8 cellular contexts compared by ENCODE assay signal in the genomic region with DNA sequence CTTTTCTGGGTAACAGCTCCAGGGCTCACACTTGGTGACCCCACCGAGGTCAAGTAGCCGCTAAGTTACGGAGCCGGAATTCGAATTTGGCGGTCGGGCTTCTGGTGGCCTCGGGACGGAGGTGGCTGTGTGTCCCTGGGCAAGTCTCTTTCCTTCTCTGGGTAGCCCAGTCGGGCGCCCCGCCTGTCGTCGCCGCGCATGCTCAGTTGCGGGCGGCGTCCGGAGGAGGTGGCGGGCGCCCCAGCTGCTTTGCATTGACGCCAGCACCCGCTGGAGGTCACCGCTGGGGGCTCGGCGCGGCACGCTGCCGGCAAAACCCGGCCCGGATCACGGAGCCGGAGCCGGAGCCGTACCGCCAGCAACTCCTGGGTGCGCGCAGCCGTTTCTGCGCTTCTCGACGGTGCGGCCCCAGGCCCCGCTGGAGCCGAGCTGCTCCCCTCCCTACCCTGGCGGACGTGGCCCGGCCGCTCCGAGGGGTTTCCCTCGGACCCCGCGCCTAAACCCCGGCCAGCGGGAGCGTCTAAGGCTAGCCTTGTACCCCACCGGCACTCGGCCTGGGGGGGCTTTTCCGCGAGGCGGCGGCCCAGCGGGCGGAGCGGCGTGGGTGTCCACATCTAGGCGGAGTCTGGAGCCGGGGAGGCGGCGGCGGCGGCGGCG. TPM values are rescaled to one million over a fixed set of nuclear protein-coding genes. Genes with fewer than 3 reads are reported as not detected.
DNase-seq lines count a peak whose midpoint lies in the region; ATAC-seq and TF ChIP-seq lines count a peak whose summit lies in the region.

No MANE protein-coding gene starts in this region.

- peaks cover 16% of the 10 kb centered on the region for H4K20me1 ChIP-seq in OCI-LY3 (ENCODE audit: insufficient read depth, low read length)

- H3K4me2 ChIP-seq in OCI-LY3 (ENCODE audit: low read length), result peak overlapping the region; percentile 92

- WGBS in HUES64, result under 1% methylated on average over 75 of the region's 75 CpGs

- H3K27ac ChIP-seq in HUES64 (ENCODE audit: low read depth, low read length), result peak overlapping the region; percentile 76; the same call in 1 of the 2 replicates
- H3K27ac ChIP-seq in OCI-LY3 (ENCODE audit: low read length), result peak overlapping the region; percentile 85
- H3K27ac ChIP-seq in muscle layer of duodenum (ENCODE audit: low read length), result peak overlapping the region; percentile 84

- H3K36me3 ChIP-seq in HUES64 (ENCODE audit: insufficient read depth, low read length) (no peaks in the 10 kb centered on the region), OCI-LY3 (replicated peaks; ENCODE audit: low read depth, low read length) (no peaks in the 10 kb centered on the region), muscle layer of duodenum (ENCODE audit: control insufficient read depth in 1 of 2, insufficient read depth in 2 of 2, low read length in 2 of 2) (no peaks in the 10 kb centered on the region)

- peak; percentile 57 for ATAC-seq in GM21515 (IDR thresholded peaks at IDR 0.05; ENCODE audit: unreplicated experiment)
- ATAC-seq in esophagus mucosa, result peak; percentile 92

- peak overlapping the region; percentile 90 for H2AFZ ChIP-seq in OCI-LY3 (ENCODE audit: low read depth, low read length)

- peak overlapping the region; percentile 84 for H3K4me3 ChIP-seq in HUES64 (ENCODE audit: low read length)
- H3K4me3 ChIP-seq in OCI-LY3 (ENCODE audit: low read length), result peak overlapping the region; percentile 92
- H3K4me3 ChIP-seq in muscle layer of duodenum (ENCODE audit: low read depth in 1 of 2, low read length in 2 of 2), result peak overlapping the region; percentile 74 to 89

- TF ChIP-seq CTCF in OCI-LY3 (IDR thresholded peaks at IDR 0.05; ENCODE audit: low read depth, low read length), result no peak

- peaks cover 74% of the 10 kb centered on the region for H3K27me3 ChIP-seq in HUES64 (ENCODE audit: insufficient read depth, low read length)
- H3K27me3 ChIP-seq in OCI-LY3 (ENCODE audit: low read depth, low read length), result no peaks in the 10 kb centered on the region
- no peaks in the 10 kb centered on the region for H3K27me3 ChIP-seq in muscle layer of duodenum (ENCODE audit: low read depth, low read length)

- H3K9me3 ChIP-seq in HUES64 (ENCODE audit: insufficient read depth, low read depth, low read length), result no peaks in the 10 kb centered on the region
- H3K9me3 ChIP-seq in OCI-LY3 (ENCODE audit: insufficient read depth, low read length), result no peaks in the 10 kb centered on the region
- no peaks in the 10 kb centered on the region for H3K9me3 ChIP-seq in muscle layer of duodenum (ENCODE audit: control insufficient read depth in 1 of 2, low read length in 2 of 2)

- H3K4me1 ChIP-seq in HUES64 (ENCODE audit: insufficient read depth, low read length) (peaks cover 11% of the 10 kb centered on the region), OCI-LY3 (ENCODE audit: low read length) (peaks cover 50% of the 10 kb centered on the region), muscle layer of duodenum (ENCODE audit: control insufficient read depth in 1 of 2, insufficient read depth in 2 of 2, low read length in 2 of 2) (peaks cover 4 to 44% of the 10 kb centered on the region in 2 donors)

- H3K9ac ChIP-seq in HUES64 (ENCODE audit: low read depth, low read length) (peak overlapping the region; percentile 59), OCI-LY3 (ENCODE audit: low read length) (peak overlapping the region; percentile 82)

- H3K79me2 ChIP-seq in OCI-LY3 (ENCODE audit: low read length), result peaks cover 38% of the 10 kb centered on the region

- peak; percentile 76 for DNase-seq in DMS 273 treated with DMSO at 0.1 percent for 48 hours (lab: John Stamatoyannopoulos, UW)
- peak; percentile 97 for DNase-seq in activated T-cell treated with anti-CD3 and anti-CD28 coated beads, Interleukin-2, amount 50 U/mL, for 1 hour
- peak; percentile 90 for DNase-seq in stimulated activated CD8-positive, alpha-beta memory T cell treated with anti-CD3 and anti-CD28 coated beads, Interleukin-7, amount 100 ng/mL, for 24 hours (ENCODE audit: low read depth)

RNA-seq across cellular contexts. Expression of a gene that starts 0.5 kb away (rescaled TPM):
- polyA plus RNA-seq in HUES64 (2013, experiment 1 of 2), result 3.1 TPM
- 5.3 TPM for polyA plus RNA-seq in HUES64 (2013, experiment 2 of 2)
- 12.4 TPM for total RNA-seq in esophagus mucosa

Comparison
In these comparisons a context has a peak if more than half of its experiments do, and no peak if none do; other contexts are left out.
1. Peak in every context shown above with its lines: DNase-seq, ATAC-seq, H3K4me3 ChIP-seq and H3K27ac ChIP-seq.